ENCODE assay signal across 33 cellular contexts in the genomic region with DNA sequence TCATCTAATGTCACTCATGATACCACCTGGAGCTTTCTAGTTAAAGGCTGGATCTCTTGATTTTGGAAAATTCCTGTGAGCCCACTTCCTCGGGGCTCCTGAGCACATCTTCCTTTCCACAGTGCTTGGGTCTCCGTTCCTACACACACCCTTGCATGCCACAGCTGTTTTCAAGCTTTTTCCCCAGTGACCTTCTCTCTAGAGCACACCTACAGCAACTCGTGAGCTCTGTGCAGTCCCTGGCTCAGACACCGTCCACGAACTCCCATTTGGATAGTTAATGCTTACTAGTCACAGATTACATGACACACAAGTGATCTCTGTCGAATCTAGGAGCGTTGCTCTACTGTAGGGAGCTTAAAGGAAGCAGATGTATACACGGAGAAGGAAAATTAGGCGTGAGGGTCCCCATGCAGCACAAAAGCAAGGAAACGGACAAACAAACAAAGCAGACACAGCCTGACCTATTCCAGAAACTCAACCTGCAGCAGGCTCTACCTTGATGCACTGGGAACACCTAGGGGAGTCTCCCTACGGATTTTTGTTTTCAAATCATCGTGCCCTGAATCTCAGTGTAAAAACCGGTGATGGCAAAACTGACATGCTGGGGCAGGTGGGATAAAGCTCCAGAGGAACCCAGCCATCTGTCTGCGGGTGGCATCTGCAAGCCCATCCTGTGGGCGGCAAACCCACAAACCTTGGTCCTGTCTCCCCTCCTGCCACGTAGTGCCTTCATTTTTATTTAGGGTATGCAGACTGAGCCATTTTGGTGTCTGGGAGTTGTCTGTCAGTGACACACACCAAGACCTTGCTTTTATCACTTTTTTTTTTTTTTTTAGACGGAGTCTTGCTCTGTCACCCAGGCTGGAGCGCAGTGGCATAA.
DNase-seq lines count a peak whose midpoint lies in the region; ATAC-seq, FAIRE-seq and TF ChIP-seq lines count a peak whose summit lies in the region.
"Had no signal": no experiment of that assay in that cellular context is flagged by ENCODE, and none has a peak within 500 bp of the region (broad histone marks: within the 10 kb centered on the region; RNA-seq: fewer than 3 reads in every experiment).

No MANE protein-coding gene starts in this region.

- H3K4me1 Mint-ChIP-seq in Calu3 (ENCODE audit: low read depth, unreplicated experiment), result peaks cover 28% of the 10 kb centered on the region

- H2AK5ac ChIP-seq in trophoblast cell (ENCODE audit: low read length), result no peak overlapping the region

- peaks cover 19% of the 10 kb centered on the region for H3K79me1 ChIP-seq in trophoblast cell (ENCODE audit: low read length)

- peak overlapping the region; percentile 44 for H3K27ac Mint-ChIP-seq in Calu3 (ENCODE audit: unreplicated experiment)
- H3K27ac Mint-ChIP-seq: activated CD4-positive, alpha-beta memory T cell treated with anti-CD3 and anti-CD28 coated beads, Interleukin-2, amount 10 ng/mL, durations not matched to agents 7 days and 5 days; activated naive CD4-positive, alpha-beta T cell treated with anti-CD3 and anti-CD28 coated beads, Interleukin-2, amount 50 U/mL, for 72 hours; activated T-helper 2 cell treated with anti-CD3 and anti-CD28 coated beads, Interferon-gamma antibody, Interleukin-2, Interleukin-4, amounts not matched to agents 10 μg/mL and 5 μg/mL and 100 μg/mL, durations not matched to agents 14 hours and 24 hours and 36 hours; IgD-negative memory B cell; stimulated activated memory B cell treated with anti-CD40 and anti-IgM and Interleukin-4, amounts not matched to agents 10 μg/mL and 1 μg/mL and 100 μg/mL, for 72 hours; T-helper 2 cell treated with Interferon-gamma antibody and Interleukin-4, amounts not matched to agents 5 μg/mL and 100 μg/mL, for 36 hours; type B pancreatic cell had no signal

- no peaks in the 10 kb centered on the region for H3K9me3 Mint-ChIP-seq in Calu3 (ENCODE audit: low read depth, unreplicated experiment)
- H3K9me3 Mint-ChIP-seq: activated CD4-positive, alpha-beta memory T cell treated with anti-CD3 and anti-CD28 coated beads, Interleukin-2, amount 10 ng/mL, durations not matched to agents 7 days and 5 days; activated naive CD4-positive, alpha-beta T cell treated with anti-CD3 and anti-CD28 coated beads, Interleukin-2, amount 50 U/mL, for 72 hours; activated T-helper 2 cell treated with anti-CD3 and anti-CD28 coated beads, Interferon-gamma antibody, Interleukin-2, Interleukin-4, amounts not matched to agents 10 μg/mL and 5 μg/mL and 100 μg/mL, durations not matched to agents 14 hours and 24 hours and 36 hours; IgD-negative memory B cell; immature natural killer cell; stimulated activated memory B cell treated with anti-CD40 and anti-IgM and Interleukin-4, amounts not matched to agents 10 μg/mL and 1 μg/mL and 100 μg/mL, for 72 hours; T-helper 2 cell treated with Interferon-gamma antibody and Interleukin-4, amounts not matched to agents 5 μg/mL and 100 μg/mL, for 36 hours; type B pancreatic cell had no signal

- H3K18ac ChIP-seq in trophoblast cell (ENCODE audit: low read length), result peak overlapping the region; percentile 25

- no peak for DNase-seq in Calu3
- DNase-seq in NCI-H1694 treated with DMSO at 0.1 percent for 48 hours (lab: John Stamatoyannopoulos, UW), result peak; percentile 52
- DNase-seq in K562 (ENCODE audit: extremely low read depth in 1 of 4, low spot score in 3 of 4), result no peak
- DNase-seq in trophoblast cell, result peak; percentile 72 to 80
- no peak for DNase-seq in esophagus squamous epithelium (lab: John Stamatoyannopoulos, UW)
- DNase-seq: activated CD4-positive, alpha-beta memory T cell treated with anti-CD3 and anti-CD28 coated beads, Interleukin-2, amount 10 ng/mL, durations not matched to agents 7 days and 5 days; activated CD4-positive, CD25-positive, alpha-beta regulatory T cell treated with anti-CD3 and anti-CD28 coated beads, Interleukin-2, amount 50 U/mL, for 72 hours; activated CD8-positive, alpha-beta memory T cell treated with anti-CD3 and anti-CD28 coated beads, Interleukin-2, amount 50 U/mL, for 4 hours; aorta; Caco-2; GOT3; immature natural killer cell; left colon; NCI-H1048; NCI-H2227 treated with DMSO at 0.1 percent for 48 hours; NCI-H526 treated with DMSO at 0.1 percent for 48 hours; NK-92 treated with Interleukin-12 subunit alpha and Interleukin-12 subunit beta, amount 100 ng/mL, for 24 hours; PC-9; SHP77; substantia nigra had no signal

- H2BK120ac ChIP-seq in trophoblast cell (ENCODE audit: insufficient read depth, low read length, poor library complexity), result no peak overlapping the region

- intact Hi-C loops in Calu3 (cut with micrococcal nuclease; ENCODE audit: unreplicated experiment) (no loop called here), K562 (cut with micrococcal nuclease) (no loop called here), esophagus squamous epithelium (cut with DNase I) (no loop called here)

- FAIRE-seq in K562 (lab: Jason Lieb, UNC), result no peak
- FAIRE-seq: colon, endothelial cell of umbilical vein had no signal

- H3K4me2 ChIP-seq in K562 (ENCODE audit: insufficient read depth, low read length) (no peak overlapping the region), trophoblast cell (ENCODE audit: low read length) (peak overlapping the region; percentile 16)
- H3K4me2 ChIP-seq: PC-9 had no signal

- H3K9me3 ChIP-seq in K562 (replicated peaks; ENCODE audit: control insufficient read depth, insufficient read depth, low read depth, low read length) (no peaks in the 10 kb centered on the region), trophoblast cell (ENCODE audit: insufficient read depth, low read depth, low read length) (no peaks in the 10 kb centered on the region), esophagus squamous epithelium (no peaks in the 10 kb centered on the region)
- H3K9me3 ChIP-seq: Caco-2, prostate gland had no signal

- no peak overlapping the region for H3K27ac ChIP-seq in K562 (ENCODE audit: extremely low read depth, low read depth, low read length)
- peak overlapping the region; percentile 18 for H3K27ac ChIP-seq in trophoblast cell (ENCODE audit: low read depth, low read length)
- H3K27ac ChIP-seq in esophagus squamous epithelium, result no peak overlapping the region
- H3K27ac ChIP-seq: C4-2B, cardiac muscle cell, prostate gland had no signal

- 91% methylated on average over 17 of the region's 18 CpGs for WGBS in K562 (ENCODE audit: insufficient coverage, low coverage, missing lambda C conversion rate)
- WGBS in trophoblast cell (ENCODE audit: extremely low coverage, insufficient coverage, insufficient read length), result no CpG with 5 or more reads among the region's 18 CpGs
- 85 to 87% methylated on average over 15 to 18 of the region's 18 CpGs for WGBS in esophagus squamous epithelium, 2 donors

- H3K4me3 ChIP-seq in K562, result no peak overlapping the region
- H3K4me3 ChIP-seq in trophoblast cell (ENCODE audit: low read depth, low read length), result no peak overlapping the region
- no peak overlapping the region for H3K4me3 ChIP-seq in esophagus squamous epithelium
- H3K4me3 ChIP-seq: cardiac muscle cell, PC-9, prostate gland had no signal

- in situ Hi-C loops in K562 (cut with MboI), result no loop called here

- H2BK12ac ChIP-seq in trophoblast cell (ENCODE audit: low read length), result peak overlapping the region; percentile 37

- H3K14ac ChIP-seq in trophoblast cell (ENCODE audit: low read length), result no peak overlapping the region

- ATAC-seq in K562 (peak; percentile 31; the same call in 1 of the 3 replicates), GM21447 (IDR thresholded peaks at IDR 0.05; ENCODE audit: unreplicated experiment) (no peak), SK-N-SH treated with all-trans-retinoic acid at 6 μM for 48 hours (no peak)
- ATAC-seq: activated naive CD4-positive, alpha-beta T cell treated with anti-CD3 and anti-CD28 coated beads, Interleukin-2, amount 50 U/mL, for 72 hours; left colon; stimulated activated memory B cell treated with anti-CD40 and anti-IgM and Interleukin-4, amounts not matched to agents 10 μg/mL and 1 μg/mL and 100 μg/mL, for 72 hours had no signal

- BruUV-seq in Calu3 (replicated peaks; lab: Mats Ljungman, UMichigan), result no TSS peak
- no TSS peak for BruUV-seq in K562 (replicated peaks; lab: Mats Ljungman, UMichigan)

- H4K20me1 ChIP-seq in K562 (replicated peaks; ENCODE audit: control insufficient read depth, insufficient read depth, low read length), result peaks cover 4% of the 10 kb centered on the region; the same call in 1 of the 2 replicates

- no peak overlapping the region for H3K4me3 Mint-ChIP-seq in Calu3 (ENCODE audit: low read depth, unreplicated experiment)
- H3K4me3 Mint-ChIP-seq: activated CD4-positive, alpha-beta memory T cell treated with anti-CD3 and anti-CD28 coated beads, Interleukin-2, amount 10 ng/mL, durations not matched to agents 7 days and 5 days; IgD-negative memory B cell; immature natural killer cell; stimulated activated memory B cell treated with anti-CD40 and anti-IgM and Interleukin-4, amounts not matched to agents 10 μg/mL and 1 μg/mL and 100 μg/mL, for 72 hours; T-helper 2 cell treated with Interferon-gamma antibody and Interleukin-4, amounts not matched to agents 5 μg/mL and 100 μg/mL, for 36 hours; type B pancreatic cell had no signal

- TF ChIP-seq POLR2A in K562 (conservative IDR thresholded peaks at IDR 0.05) (no peak), esophagus squamous epithelium (IDR thresholded peaks at IDR 0.05) (no peak)

- H3K27me3 Mint-ChIP-seq in Calu3 (ENCODE audit: unreplicated experiment), result no peaks in the 10 kb centered on the region
- H3K27me3 Mint-ChIP-seq: activated CD4-positive, alpha-beta memory T cell treated with anti-CD3 and anti-CD28 coated beads, Interleukin-2, amount 10 ng/mL, durations not matched to agents 7 days and 5 days; IgD-negative memory B cell; stimulated activated memory B cell treated with anti-CD40 and anti-IgM and Interleukin-4, amounts not matched to agents 10 μg/mL and 1 μg/mL and 100 μg/mL, for 72 hours had no signal

- H3K36me3 Mint-ChIP-seq in Calu3 (ENCODE audit: insufficient read depth, unreplicated experiment), result peaks cover 62% of the 10 kb centered on the region

- POLR2A ChIA-PET in K562 (lab: Yijun Ruan, JAX), result interaction anchor here (0.6 to 2.7 kb wide), 7 partner anchors 9 to 869 kb away, joined by 3 to 8 read pairs (median 3); no protein-coding TSS in a partner anchor

- CTCF ChIA-PET in Calu3 (lab: Charles Lee) (interaction anchor here (1.3 kb wide), 1 partner anchor 126 kb away, joined by 3 read pairs; no protein-coding TSS in a partner anchor), K562 (lab: Yijun Ruan, JAX; ENCODE audit: low intra/inter-chr PET ratio) (no interaction called here)

- no peaks in the 10 kb centered on the region for H3K9me1 ChIP-seq in K562 (ENCODE audit: control insufficient read depth, insufficient read depth, low read length)

- H3K27me3 ChIP-seq in K562 (ENCODE audit: control insufficient read depth in 2 of 2, insufficient read depth in 2 of 2, low read length in 2 of 2) (no peaks in the 10 kb centered on the region), trophoblast cell (ENCODE audit: insufficient read depth, low read length) (no peaks in the 10 kb centered on the region), esophagus squamous epithelium (no peaks in the 10 kb centered on the region)

- peak overlapping the region in 1 of 2 experiments; percentile 17; a peak in 1 of 4 replicates for H3K9ac ChIP-seq in K562 (ENCODE audit: insufficient read depth in 1 of 2, low read depth in 2 of 2, low read length in 2 of 2)
- H3K9ac ChIP-seq in trophoblast cell (ENCODE audit: low read length), result no peak overlapping the region

- TF ChIP-seq RAD21 in K562 (CRISPR knock-in tag; conservative IDR thresholded peaks at IDR 0.05 in 1 of 2, IDR thresholded peaks at IDR 0.05 in 1 of 2), result no peak

- TF ChIP-seq CTCF in Calu3 (IDR thresholded peaks at IDR 0.05; ENCODE audit: unreplicated experiment), result no peak
- TF ChIP-seq CTCF in K562 (IDR thresholded peaks at IDR 0.05 in 2 of 3, conservative IDR thresholded peaks at IDR 0.05 in 1 of 3; ENCODE audit: insufficient read depth in 2 of 3, low read depth in 1 of 3, low read length in 3 of 3), result no peak
- TF ChIP-seq CTCF in esophagus squamous epithelium (IDR thresholded peaks at IDR 0.05), result no peak

- no peak overlapping the region for H4K8ac ChIP-seq in trophoblast cell (ENCODE audit: low read depth, low read length)

- peak overlapping the region; percentile 0 for H4K91ac ChIP-seq in trophoblast cell (ENCODE audit: low read depth, low read length)

- no peak overlapping the region for H3K4ac ChIP-seq in trophoblast cell (ENCODE audit: low read depth, low read length)

- H2AFZ ChIP-seq in K562 (ENCODE audit: low read depth, low read length) (no peak overlapping the region), trophoblast cell (ENCODE audit: insufficient read depth, low read length, poor library complexity) (no peak overlapping the region)
- H2AFZ ChIP-seq: PC-9 had no signal

- peaks cover 93% of the 10 kb centered on the region for H3K36me3 ChIP-seq in K562 (ENCODE audit: control insufficient read depth, insufficient read depth, low read length)
- H3K36me3 ChIP-seq in trophoblast cell (ENCODE audit: control insufficient read depth in 1 of 2, insufficient read depth in 2 of 2, low read length in 2 of 2), result peaks cover 38 to 59% of the 10 kb centered on the region in 2 experiments
- peaks cover 5 to 77% (median 5%) of the 10 kb centered on the region in 3 donors for H3K36me3 ChIP-seq in esophagus squamous epithelium
- H3K36me3 ChIP-seq: cardiac muscle cell, prostate gland had no signal

- H3K23ac ChIP-seq in trophoblast cell (ENCODE audit: low read length), result no peak overlapping the region

- H3K79me2 ChIP-seq in K562 (ENCODE audit: control insufficient read depth, insufficient read depth, low read length), result peaks cover 82% of the 10 kb centered on the region; the same call in 2 of the 3 replicates
- H3K79me2 ChIP-seq in trophoblast cell (ENCODE audit: control insufficient read depth, insufficient read depth, low read length, poor library complexity), result peaks cover 2% of the 10 kb centered on the region

- peak overlapping the region; percentile 0 for H2BK5ac ChIP-seq in trophoblast cell (ENCODE audit: low read depth, low read length, poor library complexity)

- TF ChIP-seq EP300 in K562 (IDR thresholded peaks at IDR 0.05; ENCODE audit: low read length), result no peak

- H4K12ac ChIP-seq in trophoblast cell (ENCODE audit: low read depth, low read length), result no peak overlapping the region

- H3K4me1 ChIP-seq in K562 (replicated peaks in 1 of 2; ENCODE audit: control insufficient read depth in 2 of 2, insufficient read depth in 2 of 2, low read length in 2 of 2), result no peaks in the 10 kb centered on the region
- H3K4me1 ChIP-seq in trophoblast cell (ENCODE audit: control insufficient read depth in 1 of 2, insufficient read depth in 2 of 2, low read length in 2 of 2), result peaks cover 37 to 47% of the 10 kb centered on the region in 2 experiments
- H3K4me1 ChIP-seq in esophagus squamous epithelium, result peaks cover 6 to 54% (median 23%) of the 10 kb centered on the region in 3 donors
- H3K4me1 ChIP-seq: Caco-2, prostate gland had no signal

Comparison
In these comparisons a context has a peak if more than half of its experiments do, and no peak if none do; other contexts are left out.
1. DNase-seq: peak in NCI-H1694 treated with DMSO at 0.1 percent for 48 hours (single experiment) and trophoblast cell (2 of 2); none in Calu3 (single experiment), K562 (0 of 4) and esophagus squamous epithelium (single experiment).